Comparison of ENCODE assay signal across 14 cellular contexts in genomic region chr16:27346818-27347217, GRCh38. TPM values are rescaled to one million over a fixed set of nuclear protein-coding genes. Genes with fewer than 3 reads are reported as not detected.
A peak's percentile ranks its signal among the peaks of the same experiment; 100 is the strongest.
DNase-seq lines count a peak whose midpoint lies in the region; ATAC-seq, FAIRE-seq and TF ChIP-seq lines count a peak whose summit lies in the region.
"Had no signal": no experiment of that assay in that cellular context is flagged by ENCODE, and none has a peak within 500 bp of the region (broad histone marks: within the 10 kb centered on the region; RNA-seq: fewer than 3 reads in every experiment).

No MANE protein-coding gene starts in this region.

- DNase-seq in activated naive CD8-positive, alpha-beta T cell treated with anti-CD3 and anti-CD28 coated beads for 36 hours: no peak
- DNase-seq in NOMO-1 (lab: John Stamatoyannopoulos, UW; ENCODE audit: unreplicated experiment in 2 of 2) (peak; percentile 47 to 77), K562 (ENCODE audit: extremely low read depth in 1 of 4, low spot score in 3 of 4) (peak in 1 of 4 experiments; percentile 1), NCI-H774 (lab: John Stamatoyannopoulos, UW) (no peak)
- DNase-seq in stimulated activated effector memory CD8-positive, alpha-beta T cell treated with anti-CD3 and anti-CD28 coated beads, Interleukin-12 subunit alpha, Interleukin-12 subunit beta, amount 100 ng/mL, for 72 hours (ENCODE audit: low spot score in 2 of 2): no peak
- DNase-seq: activated CD4-positive, alpha-beta T cell treated with anti-CD3 and anti-CD28 coated beads for 4 hours; effector CD4-positive, alpha-beta T cell; foreskin fibroblast; PC-9 had no signal

- H3K4me3 Mint-ChIP-seq in activated naive CD8-positive, alpha-beta T cell: no peak overlapping the region
- H3K4me3 Mint-ChIP-seq in activated naive CD8-positive, alpha-beta T cell treated with anti-CD3 and anti-CD28 coated beads for 36 hours: no peak overlapping the region
- H3K4me3 Mint-ChIP-seq in stimulated activated effector memory CD8-positive, alpha-beta T cell treated with anti-CD3 and anti-CD28 coated beads, Interleukin-12 subunit alpha, Interleukin-12 subunit beta, amount 100 ng/mL, for 72 hours: no peak overlapping the region

- peak overlapping the region; percentile 58 for H3K27ac Mint-ChIP-seq in activated naive CD8-positive, alpha-beta T cell
- H3K27ac Mint-ChIP-seq in activated naive CD8-positive, alpha-beta T cell treated with anti-CD3 and anti-CD28 coated beads for 36 hours: no peak overlapping the region
- H3K27ac Mint-ChIP-seq in stimulated activated effector memory CD8-positive, alpha-beta T cell treated with anti-CD3 and anti-CD28 coated beads, Interleukin-12 subunit alpha, Interleukin-12 subunit beta, amount 100 ng/mL, for 72 hours: peak overlapping the region; percentile 26

- TF ChIP-seq RAD21 in K562 (CRISPR knock-in tag; conservative IDR thresholded peaks at IDR 0.05 in 1 of 2, IDR thresholded peaks at IDR 0.05 in 1 of 2): no peak

- H3K9ac ChIP-seq in K562 (ENCODE audit: insufficient read depth in 1 of 2, low read depth in 2 of 2, low read length in 2 of 2): no peak overlapping the region; a peak in 1 of 4 replicates
- H3K9ac ChIP-seq: parathyroid adenoma had no signal

- CTCF ChIA-PET in K562 (lab: Yijun Ruan, JAX; ENCODE audit: low intra/inter-chr PET ratio): no interaction called here

- H3K4me1 Mint-ChIP-seq in activated naive CD8-positive, alpha-beta T cell (ENCODE audit: low read depth): peaks cover 16% of the 10 kb centered on the region
- H3K4me1 Mint-ChIP-seq in activated naive CD8-positive, alpha-beta T cell treated with anti-CD3 and anti-CD28 coated beads for 36 hours: peaks cover 5% of the 10 kb centered on the region
- peaks cover 12% of the 10 kb centered on the region for H3K4me1 Mint-ChIP-seq in stimulated activated effector memory CD8-positive, alpha-beta T cell treated with anti-CD3 and anti-CD28 coated beads, Interleukin-12 subunit alpha, Interleukin-12 subunit beta, amount 100 ng/mL, for 72 hours

- H3K4me3 ChIP-seq in K562: no peak overlapping the region
- H3K4me3 ChIP-seq: PC-9 had no signal

- no peaks in the 10 kb centered on the region for H3K9me3 ChIP-seq in K562 (replicated peaks; ENCODE audit: control insufficient read depth, insufficient read depth, low read depth, low read length)

- peaks cover 0 to 4% of the 10 kb centered on the region in 2 experiments; a peak in 2 of 5 replicates for H3K4me1 ChIP-seq in K562 (replicated peaks in 1 of 2; ENCODE audit: control insufficient read depth in 2 of 2, insufficient read depth in 2 of 2, low read length in 2 of 2)

- FAIRE-seq in K562 (lab: Jason Lieb, UNC): no peak

- H3K9me3 Mint-ChIP-seq in activated naive CD8-positive, alpha-beta T cell (ENCODE audit: low read depth): no peaks in the 10 kb centered on the region
- no peaks in the 10 kb centered on the region for H3K9me3 Mint-ChIP-seq in activated naive CD8-positive, alpha-beta T cell treated with anti-CD3 and anti-CD28 coated beads for 36 hours
- no peaks in the 10 kb centered on the region for H3K9me3 Mint-ChIP-seq in stimulated activated effector memory CD8-positive, alpha-beta T cell treated with anti-CD3 and anti-CD28 coated beads, Interleukin-12 subunit alpha, Interleukin-12 subunit beta, amount 100 ng/mL, for 72 hours

- H3K27ac ChIP-seq in K562 (ENCODE audit: extremely low read depth, low read depth, low read length): no peak overlapping the region
- H3K27ac ChIP-seq: parathyroid adenoma, PC-9 had no signal

- H3K27me3 ChIP-seq in K562 (ENCODE audit: control insufficient read depth in 2 of 2, insufficient read depth in 2 of 2, low read length in 2 of 2): peaks cover 0 to 9% of the 10 kb centered on the region in 2 experiments; a peak in 1 of 5 replicates

- WGBS in K562 (ENCODE audit: insufficient coverage, low coverage, missing lambda C conversion rate): 15% methylated on average over 5 of the region's 5 CpGs

- H4K20me1 ChIP-seq in K562 (replicated peaks; ENCODE audit: control insufficient read depth, insufficient read depth, low read length): no peaks in the 10 kb centered on the region

- intact Hi-C loops in K562 (cut with micrococcal nuclease): no loop called here

- TF ChIP-seq POLR2A in K562 (conservative IDR thresholded peaks at IDR 0.05): no peak

- H3K36me3 Mint-ChIP-seq in activated naive CD8-positive, alpha-beta T cell: peaks cover 21% of the 10 kb centered on the region
- peaks cover 81% of the 10 kb centered on the region for H3K36me3 Mint-ChIP-seq in activated naive CD8-positive, alpha-beta T cell treated with anti-CD3 and anti-CD28 coated beads for 36 hours
- H3K36me3 Mint-ChIP-seq in stimulated activated effector memory CD8-positive, alpha-beta T cell treated with anti-CD3 and anti-CD28 coated beads, Interleukin-12 subunit alpha, Interleukin-12 subunit beta, amount 100 ng/mL, for 72 hours: peaks cover 100% of the 10 kb centered on the region

- no peak overlapping the region for H3K4me2 ChIP-seq in K562 (ENCODE audit: insufficient read depth, low read length)
- H3K4me2 ChIP-seq: PC-9 had no signal

- no TSS peak for BruUV-seq in K562 (replicated peaks; lab: Mats Ljungman, UMichigan)

- no peaks in the 10 kb centered on the region for H3K27me3 Mint-ChIP-seq in activated naive CD8-positive, alpha-beta T cell
- H3K27me3 Mint-ChIP-seq in activated naive CD8-positive, alpha-beta T cell treated with anti-CD3 and anti-CD28 coated beads for 36 hours: no peaks in the 10 kb centered on the region

- no peaks in the 10 kb centered on the region for H3K36me3 ChIP-seq in K562 (ENCODE audit: control insufficient read depth, insufficient read depth, low read length)

- no peak for TF ChIP-seq CTCF in K562 (IDR thresholded peaks at IDR 0.05 in 2 of 3, conservative IDR thresholded peaks at IDR 0.05 in 1 of 3; ENCODE audit: insufficient read depth in 2 of 3, low read depth in 1 of 3, low read length in 3 of 3)

- no peaks in the 10 kb centered on the region for H3K9me1 ChIP-seq in K562 (ENCODE audit: control insufficient read depth, insufficient read depth, low read length)

- no peaks in the 10 kb centered on the region for H3K79me2 ChIP-seq in K562 (ENCODE audit: control insufficient read depth, insufficient read depth, low read length)

- no peak overlapping the region for H2AFZ ChIP-seq in K562 (ENCODE audit: low read depth, low read length)
- H2AFZ ChIP-seq: parathyroid adenoma, PC-9 had no signal

- in situ Hi-C loops in K562 (cut with MboI): no loop called here

- TF ChIP-seq EP300 in K562 (IDR thresholded peaks at IDR 0.05; ENCODE audit: low read length): no peak

- POLR2A ChIA-PET in K562 (lab: Yijun Ruan, JAX): interaction anchor here (0.7 to 0.8 kb wide), 2 partner anchors 95 to 126 kb away, joined by 3 read pairs; no protein-coding TSS in a partner anchor

- ATAC-seq in K562 (no peak), HG02970 (IDR thresholded peaks at IDR 0.05; ENCODE audit: low FRiP score, unreplicated experiment) (no peak), SK-N-SH treated with all-trans-retinoic acid at 6 μM for 48 hours (no peak)
- ATAC-seq in stimulated activated effector memory CD8-positive, alpha-beta T cell treated with anti-CD3 and anti-CD28 coated beads, Interleukin-12 subunit alpha, Interleukin-12 subunit beta, amount 100 ng/mL, for 72 hours: no peak
- ATAC-seq: HCT116 had no signal

TF ChIP-seq in K562, 482 proteins besides CTCF, POLR2A, EP300 and RAD21 (continues in another document):
- no peak for TF ChIP-seq ZNF263 (CRISPR knock-in tag; IDR thresholded peaks at IDR 0.05; ENCODE audit: borderline replicate concordance)

TF ChIP-seq in SK-N-SH treated with all-trans-retinoic acid at 6 μM for 48 hours, 23 proteins besides CTCF, POLR2A, EP300 and RAD21 (continues in another document):
- no peak for TF ChIP-seq CSDC2 (CRISPR knock-in tag; IDR thresholded peaks at IDR 0.05)

RNA-seq across cellular contexts. Expression of gene IL4R, which starts 33.0 kb away (rescaled TPM):
- 100 to 1,000 TPM; 183 to 190 TPM for total RNA-seq in activated naive CD8-positive, alpha-beta T cell treated with anti-CD3 and anti-CD28 coated beads for 36 hours
- 7.2 and 21.7 TPM in 2 replicates for total RNA-seq in K562 (2011; cell fraction: chromatin; rRNA removed; ENCODE audit: low replicate concordance)
- total RNA-seq in K562 (2011; cell fraction: nucleolus; rRNA removed): 11.1 and 17.7 TPM in 2 replicates
- total RNA-seq in K562 (2011; cell fraction: nucleoplasm; rRNA removed): 10.4 and 11.7 TPM in 2 replicates
- total RNA-seq in K562 (2014; rRNA removed): 3.3 and 3.5 TPM in 2 replicates
- 1.9 and 2.4 TPM in 2 replicates for total RNA-seq in K562 (2014; rRNA removed; fragmentation: Illumina TruSeq; extraction: Trizol)
- 3.3 and 3.8 TPM in 2 replicates for total RNA-seq in K562 (2015; rRNA removed; fragmentation: Illumina TruSeq; extraction: Trizol)
- total RNA-seq in K562 (2021): 5.2 and 5.5 TPM in 2 replicates
- polyA plus RNA-seq in K562 (2011; rRNA removed): 5.8 and 6.2 TPM in 2 replicates
- 6.4 and 8.7 TPM in 2 replicates for polyA plus RNA-seq in K562 (2011; cell fraction: cytosol; rRNA removed)
- polyA plus RNA-seq in K562 (2011; cell fraction: nucleus; rRNA removed): 5.5 and 7.6 TPM in 2 replicates
- 4.9 and 5.9 TPM in 2 replicates for polyA plus RNA-seq in K562 (2012)
- 3.9 and 4.1 TPM in 2 replicates for polyA plus RNA-seq in K562 (2014; fragmentation: Illumina TruSeq; extraction: Trizol)
- polyA plus RNA-seq in K562 (2014; fragmentation: Nextera tagmentation; extraction: Ambion mirVana): under 1 TPM; 0.17 to 0.38 TPM
- 3.0 and 3.3 TPM in 2 replicates for polyA plus RNA-seq in K562 (2014; rRNA removed)
- 5.1 and 6.8 TPM in 2 replicates for polyA minus RNA-seq in K562 (2011; rRNA and poly(A)+ RNA removed)
- polyA minus RNA-seq in K562 (2011; cell fraction: cytosol; rRNA and poly(A)+ RNA removed): 3.2 and 7.3 TPM in 2 replicates
- polyA minus RNA-seq in K562 (2011; cell fraction: nucleus; rRNA and poly(A)+ RNA removed): 6.9 and 9.8 TPM in 2 replicates

RNA-seq across cellular contexts. Expression of gene IL21R, which starts 55.2 kb away (rescaled TPM):
- total RNA-seq in activated naive CD8-positive, alpha-beta T cell treated with anti-CD3 and anti-CD28 coated beads for 36 hours: 10 to 100 TPM; 99.3 to 99.5 TPM
- total RNA-seq in K562 (2011; cell fraction: chromatin; rRNA removed; ENCODE audit: low replicate concordance): 1.4 and 2.4 TPM in 2 replicates
- total RNA-seq in K562 (2011; cell fraction: nucleolus; rRNA removed): 2.1 and 2.3 TPM in 2 replicates
- total RNA-seq in K562 (2011; cell fraction: nucleoplasm; rRNA removed): 1.6 and 2.1 TPM in 2 replicates
- 0.14 and 0.33 TPM in 2 replicates for total RNA-seq in K562 (2014; rRNA removed)
- total RNA-seq in K562 (2014; rRNA removed; fragmentation: Illumina TruSeq; extraction: Trizol): 0.22 TPM in 2 replicates
- 0.11 and 0.19 TPM in 2 replicates for total RNA-seq in K562 (2015; rRNA removed; fragmentation: Illumina TruSeq; extraction: Trizol)
- 0.29 and 0.51 TPM in 2 replicates for total RNA-seq in K562 (2021)
- polyA plus RNA-seq in K562 (2011; rRNA removed): 0.21 and 0.46 TPM in 2 replicates
- 0.15 and 0.58 TPM in 2 replicates for polyA plus RNA-seq in K562 (2011; cell fraction: cytosol; rRNA removed)
- 0.27 and 0.67 TPM in 2 replicates for polyA plus RNA-seq in K562 (2011; cell fraction: nucleus; rRNA removed)
- 0.42 and 3.6 TPM in 2 replicates for polyA plus RNA-seq in K562 (2012)
- 0.34 and 0.46 TPM in 2 replicates for polyA plus RNA-seq in K562 (2014; fragmentation: Illumina TruSeq; extraction: Trizol)
- polyA plus RNA-seq in K562 (2014; fragmentation: Nextera tagmentation; extraction: Ambion mirVana): under 1 TPM in 1 of 2 experiments, not detected in 1; 0.04 TPM
- 0.15 and 0.62 TPM in 2 replicates for polyA plus RNA-seq in K562 (2014; rRNA removed)
- polyA minus RNA-seq in K562 (2011; rRNA and poly(A)+ RNA removed): 0.63 and 0.74 TPM in 2 replicates
- polyA minus RNA-seq in K562 (2011; cell fraction: cytosol; rRNA and poly(A)+ RNA removed): 0.38 TPM in 1 of 2 replicates, not detected in the other
- polyA minus RNA-seq in K562 (2011; cell fraction: nucleus; rRNA and poly(A)+ RNA removed): 0.44 and 0.94 TPM in 2 replicates

Comparison
In these comparisons a context has a peak if more than half of its experiments do, and no peak if none do; other contexts are left out.
1. DNase-seq: peak in NOMO-1 (2 of 2); none in activated naive CD8-positive, alpha-beta T cell treated with anti-CD3 and anti-CD28 coated beads for 36 hours (single experiment), stimulated activated effector memory CD8-positive, alpha-beta T cell treated with anti-CD3 and anti-CD28 coated beads, Interleukin-12 subunit alpha, Interleukin-12 subunit beta, amount 100 ng/mL, for 72 hours (0 of 2) and NCI-H774 (single experiment).
2. RNA of gene IL4R, which starts 33.0 kb away (total RNA-seq): 183 to 190 TPM in activated naive CD8-positive, alpha-beta T cell treated with anti-CD3 and anti-CD28 coated beads for 36 hours; 1.9 to 21.7 TPM in K562; every median in the first group is over 4 times any median in the second.
3. RNA of gene IL21R, which starts 55.2 kb away (total RNA-seq): 99.3 to 99.5 TPM in activated naive CD8-positive, alpha-beta T cell treated with anti-CD3 and anti-CD28 coated beads for 36 hours; 0.11 to 2.4 TPM in K562; every median in the first group is over 10 times any median in the second.